25 cellular contexts compared by ENCODE assay signal in the genomic region with DNA sequence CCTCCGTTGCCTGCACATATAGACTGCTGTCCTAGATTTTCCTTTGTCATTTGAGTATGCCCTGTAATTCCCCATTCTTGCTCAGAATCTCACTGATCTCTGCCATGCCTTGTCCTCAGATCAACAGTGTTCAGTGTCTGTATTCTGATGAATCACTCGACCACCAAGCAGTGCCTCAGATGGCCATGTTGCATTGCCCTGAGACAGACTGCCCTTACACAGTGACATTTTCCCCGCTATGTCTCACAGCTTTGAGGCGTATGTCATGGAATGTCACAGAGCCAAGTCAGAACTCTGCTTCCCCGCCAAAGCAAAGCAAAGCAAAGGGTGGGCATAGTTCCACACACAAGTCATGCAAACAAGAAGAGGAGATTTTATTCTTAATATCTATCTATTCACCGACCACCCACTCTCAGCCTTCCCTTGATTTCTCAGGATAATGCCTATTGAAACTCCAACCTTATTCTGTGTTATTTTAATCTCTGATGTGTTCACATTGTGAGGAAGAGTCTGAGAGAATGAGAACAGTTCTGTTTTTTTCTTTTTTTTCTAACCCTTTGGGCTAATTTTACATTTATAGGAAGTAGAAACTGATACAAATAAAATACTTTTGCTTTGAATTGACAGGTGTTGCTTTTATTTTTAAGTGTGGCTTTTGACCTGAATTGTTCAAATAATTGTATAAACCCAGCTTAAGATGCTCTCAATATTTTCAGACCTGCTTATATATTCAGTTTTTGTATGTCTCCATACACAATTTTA. TPM values are rescaled to one million over a fixed set of nuclear protein-coding genes. Genes with fewer than 3 reads are reported as not detected.
DNase-seq lines count a peak whose midpoint lies in the region; ATAC-seq lines count a peak whose summit lies in the region.
"Had no signal": no experiment of that assay in that cellular context is flagged by ENCODE, and none has a peak within 500 bp of the region (broad histone marks: within the 10 kb centered on the region; RNA-seq: fewer than 3 reads in every experiment).

No MANE protein-coding gene starts in this region.

- no peak overlapping the region for H4K91ac ChIP-seq in neuronal stem cell (ENCODE audit: low read depth, low read length, poor library complexity)

- H3K14ac ChIP-seq in neuronal stem cell (ENCODE audit: low read length), result no peak overlapping the region

- ATAC-seq in HG02840 (IDR thresholded peaks at IDR 0.05; ENCODE audit: low FRiP score, unreplicated experiment), result no peak
- ATAC-seq: foreskin keratinocyte had no signal

- H3K4me2 ChIP-seq in Karpas-422 (ENCODE audit: low read depth, low read length, poor library complexity, severe bottlenecking) (peak overlapping the region; percentile 56), neuronal stem cell (ENCODE audit: insufficient read depth, low read length, poor library complexity, severe bottlenecking) (no peak overlapping the region)

- H2AK5ac ChIP-seq in neuronal stem cell (ENCODE audit: low read depth, low read length), result no peak overlapping the region

- H3K79me1 ChIP-seq in neuronal stem cell (ENCODE audit: low read depth, low read length), result no peaks in the 10 kb centered on the region

- DNase-seq in EH (ENCODE audit: low read depth) (peak; percentile 25), Karpas-422 (no peak), astrocyte of the hippocampus (ENCODE audit: low read depth, low spot score) (peak; percentile 53), neuronal stem cell (ENCODE audit: low spot score) (no peak), CD1c-positive myeloid dendritic cell (ENCODE audit: extremely low spot score) (no peak), NCI-H446 (lab: John Stamatoyannopoulos, UW) (no peak)
- DNase-seq: activated CD4-positive, alpha-beta memory T cell treated with anti-CD3 and anti-CD28 coated beads for 36 hours; activated naive CD8-positive, alpha-beta T cell treated with anti-CD3 and anti-CD28 coated beads, Interleukin-2, amount 10 ng/mL, durations not matched to agents 7 days and 5 days; effector memory CD4-positive, alpha-beta T cell; erythroblast; foreskin keratinocyte; H7; heart right ventricle; left cardiac atrium; NCI-H1105 treated with DMSO at 0.1 percent for 48 hours; NCI-H2029; NCI-H2227 treated with DMSO at 0.1 percent for 48 hours; NCI-H774; occipital lobe; stimulated activated CD4-positive, alpha-beta T cell treated with anti-CD3 and anti-CD28 coated beads, Interleukin-2, amount 100 ng/mL, for 24 hours; SW 1271; T1000 had no signal

- no peaks in the 10 kb centered on the region for H3K9me3 ChIP-seq in Karpas-422 (ENCODE audit: low read length)
- peaks cover 0 to 3% of the 10 kb centered on the region in 2 donors for H3K9me3 ChIP-seq in neuronal stem cell (replicated peaks in 1 of 2; ENCODE audit: control insufficient read depth in 2 of 2, insufficient read depth in 1 of 2, low read depth in 1 of 2, low read length in 2 of 2)
- H3K9me3 ChIP-seq: heart right ventricle, suprapubic skin had no signal

- no peaks in the 10 kb centered on the region for H3K79me2 ChIP-seq in Karpas-422 (ENCODE audit: low read length)

- H3K4me1 ChIP-seq in Karpas-422 (ENCODE audit: low read length) (peaks cover 30% of the 10 kb centered on the region), neuronal stem cell (ENCODE audit: control insufficient read depth in 2 of 2, insufficient read depth in 1 of 2, low read depth in 1 of 2, low read length in 2 of 2) (no peaks in the 10 kb centered on the region)
- H3K4me1 ChIP-seq: foreskin keratinocyte, heart right ventricle, suprapubic skin had no signal

- H4K8ac ChIP-seq in neuronal stem cell (ENCODE audit: low read depth, low read length), result no peak overlapping the region

- H3K27me3 ChIP-seq in Karpas-422 (ENCODE audit: low read length), result no peaks in the 10 kb centered on the region
- no peaks in the 10 kb centered on the region for H3K27me3 ChIP-seq in neuronal stem cell (ENCODE audit: control insufficient read depth in 3 of 3, insufficient read depth in 3 of 3, low read depth in 1 of 3, low read length in 3 of 3)
- H3K27me3 ChIP-seq: foreskin keratinocyte, suprapubic skin had no signal

- no peaks in the 10 kb centered on the region for H4K20me1 ChIP-seq in Karpas-422 (ENCODE audit: insufficient read depth, low read depth, low read length)

- no peak overlapping the region for H2BK120ac ChIP-seq in neuronal stem cell (ENCODE audit: low read depth, low read length)

- H3K4ac ChIP-seq in neuronal stem cell (ENCODE audit: low read length), result no peak overlapping the region

- peak overlapping the region; percentile 33 for H3K4me3 ChIP-seq in Karpas-422 (ENCODE audit: low read length)
- H3K4me3 ChIP-seq in neuronal stem cell (ENCODE audit: low read length in 2 of 2), result no peak overlapping the region
- H3K4me3 ChIP-seq: heart right ventricle, skin epidermis, suprapubic skin had no signal

- no CpG with 5 or more reads among the region's 6 CpGs for WGBS in neuronal stem cell (ENCODE audit: extremely low coverage in 2 of 2, insufficient read length in 2 of 2, insufficient replicate concordance in 1 of 2), 2 donors

- H2BK5ac ChIP-seq in neuronal stem cell (ENCODE audit: low read length), result no peak overlapping the region

- H2AFZ ChIP-seq in Karpas-422 (ENCODE audit: low read length) (peak overlapping the region; percentile 16; the same call in 1 of the 2 replicates), neuronal stem cell (ENCODE audit: low read length) (peak overlapping the region; percentile 27)

- H3K18ac ChIP-seq in neuronal stem cell (ENCODE audit: low read length), result no peak overlapping the region

- no peaks in the 10 kb centered on the region for H3K9me2 ChIP-seq in Karpas-422 (replicated peaks; ENCODE audit: insufficient read depth, low read length)

- no peak overlapping the region for H2BK12ac ChIP-seq in neuronal stem cell (ENCODE audit: low read length)

- H2BK15ac ChIP-seq in neuronal stem cell (ENCODE audit: low read length), result no peak overlapping the region

- H3K9ac ChIP-seq in Karpas-422 (ENCODE audit: low read length) (peak overlapping the region; percentile 39), neuronal stem cell (ENCODE audit: low read depth, low read length, poor library complexity) (no peak overlapping the region)

- H3K23ac ChIP-seq in neuronal stem cell (ENCODE audit: low read depth, low read length, poor library complexity), result no peak overlapping the region

- H3K36me3 ChIP-seq in Karpas-422 (ENCODE audit: insufficient read depth, low read length) (no peaks in the 10 kb centered on the region), neuronal stem cell (replicated peaks in 1 of 2; ENCODE audit: control insufficient read depth in 2 of 2, insufficient read depth in 2 of 2, low read length in 2 of 2) (no peaks in the 10 kb centered on the region)
- H3K36me3 ChIP-seq: heart right ventricle, suprapubic skin had no signal

- H3K27ac ChIP-seq in Karpas-422 (ENCODE audit: low read length), result peak overlapping the region; percentile 74
- H3K27ac ChIP-seq in neuronal stem cell (replicated peaks; ENCODE audit: low read length), result no peak overlapping the region
- H3K27ac ChIP-seq: foreskin keratinocyte, heart right ventricle, skin epidermis, suprapubic skin had no signal

RNA-seq across cellular contexts. Expression of a gene that starts 16.9 kb away (rescaled TPM):
- total RNA-seq in Karpas-422 (2014; rRNA removed; shearing (Covaris generic); ENCODE audit: low replicate concordance), result 95.6 and 99.4 TPM in 2 replicates
- polyA plus RNA-seq in neuronal stem cell (2013, experiment 1 of 2), result 96.4 TPM
- 98.4 TPM for polyA plus RNA-seq in neuronal stem cell (2013, experiment 2 of 2)

Comparison
In these comparisons a context has a peak if more than half of its experiments do, and no peak if none do; other contexts are left out.
1. DNase-seq: peak in EH (single experiment) and astrocyte of the hippocampus (single experiment); none in Karpas-422 (single experiment), neuronal stem cell (single experiment), CD1c-positive myeloid dendritic cell (single experiment) and NCI-H446 (0 of 2).